Comparison of ENCODE assay signal across 13 cellular contexts in genomic region chr11:133840479-133840941, GRCh38. TPM values are rescaled to one million over a fixed set of nuclear protein-coding genes. Genes with fewer than 3 reads are reported as not detected.
A peak's percentile ranks its signal among the peaks of the same experiment; 100 is the strongest.
DNase-seq lines count a peak whose midpoint lies in the region; ATAC-seq and TF ChIP-seq lines count a peak whose summit lies in the region.
"Had no signal": no experiment of that assay in that cellular context is flagged by ENCODE, and none has a peak within 500 bp of the region (broad histone marks: within the 10 kb centered on the region; RNA-seq: fewer than 3 reads in every experiment).

No MANE protein-coding gene starts in this region.

- in situ Hi-C loops in IMR-90 (cut with MboI; ENCODE audit: low sequenced_read_pairs), result no loop called here

- H3K4me1 Mint-ChIP-seq in osteocyte (ENCODE audit: unreplicated experiment) (no peaks in the 10 kb centered on the region), nephron progenitor cell (peaks cover 6% of the 10 kb centered on the region)

- H4K8ac ChIP-seq in IMR-90 (ENCODE audit: low read depth in 2 of 2, low read length in 2 of 2), result no peak overlapping the region

- no peak overlapping the region for H3K4me3 ChIP-seq in IMR-90 (ENCODE audit: insufficient read depth, low read depth, low read length)
- H3K4me3 ChIP-seq in BE2C (ENCODE audit: low read depth, low read length), result no peak overlapping the region
- H3K4me3 ChIP-seq: GM23248 had no signal

- H3K9me3 ChIP-seq in IMR-90 (ENCODE audit: control insufficient read depth, insufficient read depth, low read length) (peaks cover 39% of the 10 kb centered on the region), BE2C (no peaks in the 10 kb centered on the region)

- no peak overlapping the region for H2BK5ac ChIP-seq in IMR-90 (ENCODE audit: low read depth, low read length, poor library complexity, severe bottlenecking)

- H3K56ac ChIP-seq in IMR-90 (ENCODE audit: extremely low read depth, insufficient read depth, low read length), result no peak overlapping the region

- H4K5ac ChIP-seq in IMR-90 (ENCODE audit: low read depth, low read length), result no peak overlapping the region

- TF ChIP-seq CTCF in IMR-90 (conservative IDR thresholded peaks at IDR 0.05; ENCODE audit: low read depth, low read length) (no peak), osteocyte (IDR thresholded peaks at IDR 0.05) (no peak), BE2C (IDR thresholded peaks at IDR 0.05; ENCODE audit: low read depth, low read length) (no peak), nephron progenitor cell (IDR thresholded peaks at IDR 0.05) (no peak)

- intact Hi-C loops in IMR-90 (cut with micrococcal nuclease), result no loop called here

- CTCF ChIA-PET in IMR-90 (lab: Yijun Ruan, JAX), result no interaction called here

- dilution Hi-C loops in IMR-90 (cut with HindIII; ENCODE audit: low sequenced_read_pairs, unreplicated experiment), result no loop called here

- H3K9me3 Mint-ChIP-seq in osteocyte (ENCODE audit: unreplicated experiment) (no peaks in the 10 kb centered on the region), nephron progenitor cell (peaks cover 10% of the 10 kb centered on the region)
- peaks cover 0 to 6% of the 10 kb centered on the region in 2 donors for H3K9me3 Mint-ChIP-seq in activated naive CD4-positive, alpha-beta T cell treated with anti-CD3 and anti-CD28 coated beads, Interleukin-2, amount 50 U/mL, for 72 hours
- H3K9me3 Mint-ChIP-seq: CD4-positive, alpha-beta T cell had no signal

- no peaks in the 10 kb centered on the region for H3K79me1 ChIP-seq in IMR-90 (ENCODE audit: low read depth in 1 of 2, low read length in 2 of 2)

- H3K27me3 ChIP-seq in IMR-90 (ENCODE audit: control insufficient read depth, insufficient read depth, low read length), result no peaks in the 10 kb centered on the region
- peaks cover 26% of the 10 kb centered on the region for H3K27me3 ChIP-seq in BE2C

- no peak overlapping the region for H3K27ac ChIP-seq in IMR-90 (ENCODE audit: insufficient read depth, low read length)
- H3K27ac ChIP-seq: GM23248, HL-60 had no signal

- no peak for ATAC-seq in IMR-90 (ENCODE audit: low read depth)
- ATAC-seq in activated naive CD4-positive, alpha-beta T cell treated with anti-CD3 and anti-CD28 coated beads, Interleukin-2, amount 50 U/mL, for 72 hours, result no peak

- no peak overlapping the region for H2AFZ ChIP-seq in IMR-90 (replicated peaks; ENCODE audit: low read length, poor library complexity)
- H2AFZ ChIP-seq: GM23248 had no signal

- H3K27me3 Mint-ChIP-seq in osteocyte (ENCODE audit: unreplicated experiment) (no peaks in the 10 kb centered on the region), nephron progenitor cell (ENCODE audit: low read depth, poor library complexity) (peaks cover 41% of the 10 kb centered on the region)

- H3K4me3 Mint-ChIP-seq in osteocyte (ENCODE audit: unreplicated experiment) (no peak overlapping the region), nephron progenitor cell (no peak overlapping the region)
- H3K4me3 Mint-ChIP-seq: CD4-positive, alpha-beta T cell had no signal

- H3K9me1 ChIP-seq in IMR-90 (ENCODE audit: insufficient read depth, low read length), result no peaks in the 10 kb centered on the region

- WGBS in IMR-90 (ENCODE audit: extremely low coverage in 2 of 2, insufficient read length in 1 of 2), 2 experiments, result 58% methylated on average over 2 of the region's 7 CpGs; no CpG with 5 or more reads in 1 of the 2 experiments

- H3K4me2 ChIP-seq in IMR-90 (ENCODE audit: low read depth, low read length), result no peak overlapping the region

- H3K4me1 ChIP-seq in IMR-90 (ENCODE audit: control insufficient read depth, insufficient read depth, low read length), result no peaks in the 10 kb centered on the region
- H3K4me1 ChIP-seq in BE2C, result no peaks in the 10 kb centered on the region

- DNase-seq in AG20443 (ENCODE audit: low spot score), result peak; percentile 2
- DNase-seq in IMR-90, result no peak
- peak; percentile 38 for DNase-seq in islet precursor cell
- peak; percentile 60 for DNase-seq in osteocyte (ENCODE audit: extremely low spot score, unreplicated experiment)
- no peak for DNase-seq in activated naive CD4-positive, alpha-beta T cell treated with anti-CD3 and anti-CD28 coated beads, Interleukin-2, amount 50 U/mL, for 72 hours (ENCODE audit: low spot score in 2 of 2)
- DNase-seq in BE2C, result no peak
- no peak for DNase-seq in nephron progenitor cell
- DNase-seq: 8988T; CD4-positive, alpha-beta T cell; DND-41; GDM1; GM23248 had no signal

- H2BK20ac ChIP-seq in IMR-90 (ENCODE audit: low read depth, low read length), result no peak overlapping the region

- H3K27ac Mint-ChIP-seq in osteocyte (ENCODE audit: unreplicated experiment) (no peak overlapping the region), nephron progenitor cell (no peak overlapping the region)
- no peak overlapping the region for H3K27ac Mint-ChIP-seq in activated naive CD4-positive, alpha-beta T cell treated with anti-CD3 and anti-CD28 coated beads, Interleukin-2, amount 50 U/mL, for 72 hours
- H3K27ac Mint-ChIP-seq: CD4-positive, alpha-beta T cell had no signal

- H3K36me3 Mint-ChIP-seq in osteocyte (ENCODE audit: unreplicated experiment) (no peaks in the 10 kb centered on the region), nephron progenitor cell (ENCODE audit: low read depth) (no peaks in the 10 kb centered on the region)
- H3K36me3 Mint-ChIP-seq in activated naive CD4-positive, alpha-beta T cell treated with anti-CD3 and anti-CD28 coated beads, Interleukin-2, amount 50 U/mL, for 72 hours, result no peaks in the 10 kb centered on the region

- TF ChIP-seq POLR2A in IMR-90 (IDR thresholded peaks at IDR 0.05; ENCODE audit: low read depth, low read length), result no peak

- H3K36me3 ChIP-seq in IMR-90 (ENCODE audit: control insufficient read depth, insufficient read depth, low read length), result no peaks in the 10 kb centered on the region
- no peaks in the 10 kb centered on the region for H3K36me3 ChIP-seq in BE2C

- H2AK5ac ChIP-seq in IMR-90 (ENCODE audit: low read depth, low read length), result no peak overlapping the region

- no TSS peak for BruUV-seq in IMR-90 (replicated peaks; lab: Mats Ljungman, UMichigan)

- no peak overlapping the region for H4K91ac ChIP-seq in IMR-90 (ENCODE audit: insufficient read depth, low read depth, low read length)

- H3K4ac ChIP-seq in IMR-90 (ENCODE audit: low read depth, low read length), result no peak overlapping the region

- no peak overlapping the region for H3K23ac ChIP-seq in IMR-90 (ENCODE audit: low read depth, low read length)

- no peak overlapping the region for H3K9ac ChIP-seq in IMR-90 (ENCODE audit: low read depth, low read length)
- H3K9ac ChIP-seq: GM23248 had no signal

- POLR2A ChIA-PET in IMR-90 (lab: Charles Lee; ENCODE audit: unreplicated experiment), result no interaction called here

- no peak overlapping the region for H2BK15ac ChIP-seq in IMR-90 (ENCODE audit: low read depth, low read length)

- no peak for TF ChIP-seq RAD21 in IMR-90 (IDR thresholded peaks at IDR 0.05; ENCODE audit: low read length)

- H3K18ac ChIP-seq in IMR-90 (ENCODE audit: low read depth, low read length), result no peak overlapping the region

- H4K20me1 ChIP-seq in IMR-90 (ENCODE audit: insufficient read depth, low read length), result no peaks in the 10 kb centered on the region

- H3K14ac ChIP-seq in IMR-90 (replicated peaks; ENCODE audit: low read depth, low read length), result no peak overlapping the region

- H2BK120ac ChIP-seq in IMR-90 (ENCODE audit: low read depth, low read length), result no peak overlapping the region

- peak overlapping the region; percentile 16 for H2AK9ac ChIP-seq in IMR-90 (replicated peaks; ENCODE audit: low read depth, low read length, poor library complexity)

TF ChIP-seq in IMR-90, 13 proteins besides CTCF, POLR2A, EP300 and RAD21:
- TF ChIP-seq CHD1 (IDR thresholded peaks at IDR 0.05; ENCODE audit: low read depth, low read length), result no peak
- TF ChIP-seq MXI1 (IDR thresholded peaks at IDR 0.05; ENCODE audit: borderline replicate concordance, low read depth, low read length), result no peak
- no peak for TF ChIP-seq BHLHE40 (IDR thresholded peaks at IDR 0.05; ENCODE audit: low read depth, low read length)
- TF ChIP-seq USF2 (IDR thresholded peaks at IDR 0.05; ENCODE audit: low read depth, low read length), result no peak
- TF ChIP-seq RCOR1 (IDR thresholded peaks at IDR 0.05; ENCODE audit: insufficient replicate concordance, low read length), result no peak
- TF ChIP-seq SMC3 (IDR thresholded peaks at IDR 0.05; ENCODE audit: low read depth, low read length), result no peak
- TF ChIP-seq MAZ (IDR thresholded peaks at IDR 0.05; ENCODE audit: borderline replicate concordance, low read depth, low read length), result no peak
- TF ChIP-seq RFX5 (IDR thresholded peaks at IDR 0.05; ENCODE audit: low read depth, low read length), result no peak
- TF ChIP-seq MAFK (IDR thresholded peaks at IDR 0.05; ENCODE audit: low read depth, low read length), result no peak
- TF ChIP-seq ELK1 (IDR thresholded peaks at IDR 0.05; ENCODE audit: borderline replicate concordance, low read depth, low read length), result no peak
- TF ChIP-seq CEBPB (IDR thresholded peaks at IDR 0.05; ENCODE audit: low read depth, low read length), result no peak
- TF ChIP-seq NFE2L2 (IDR thresholded peaks at IDR 0.05; ENCODE audit: low read depth, low read length), result no peak
- TF ChIP-seq FOS (IDR thresholded peaks at IDR 0.05; ENCODE audit: low read depth, low read length), result no peak

RNA-seq across cellular contexts. Expression of gene SPATA19, which starts 4.8 kb away (rescaled TPM):
- total RNA-seq in IMR-90 (2012; rRNA removed) (not detected in 2 replicates), osteocyte (not detected in 2 replicates)
- not detected in 2 replicates for polyA plus RNA-seq in IMR-90 (2012; rRNA removed)
- polyA plus RNA-seq in IMR-90 (2012; cell fraction: cytosol; rRNA removed), result not detected in 2 replicates
- polyA plus RNA-seq in IMR-90 (2012; cell fraction: nucleus; rRNA removed; ENCODE audit: low replicate concordance), result not detected in 2 replicates
- total RNA-seq in activated naive CD4-positive, alpha-beta T cell treated with anti-CD3 and anti-CD28 coated beads, Interleukin-2, amount 50 U/mL, for 72 hours, result not detected
- polyA plus RNA-seq in BE2C (2012; ENCODE audit: insufficient read depth, insufficient read length, low read depth), result not detected
- total RNA-seq: CD4-positive, alpha-beta T cell; GM23248 had no signal
- polyA plus RNA-seq: GM23248 had no signal

Comparison
In these comparisons a context has a peak if more than half of its experiments do, and no peak if none do; other contexts are left out.
1. DNase-seq: peak in AG20443 (single experiment), islet precursor cell (single experiment) and osteocyte (single experiment); none in IMR-90 (single experiment), activated naive CD4-positive, alpha-beta T cell treated with anti-CD3 and anti-CD28 coated beads, Interleukin-2, amount 50 U/mL, for 72 hours (0 of 2), BE2C (single experiment) and nephron progenitor cell (single experiment).